ENCODE assay signal across 1 cellular context in genomic region chr12:109994262-109995175, GRCh38.
TF ChIP-seq lines count a peak whose summit lies in the region.

No MANE protein-coding gene starts in this region.

TF ChIP-seq in GM23338, 12 proteins besides CTCF, POLR2A, EP300 and RAD21 (continued from another document):
- TF ChIP-seq, protein P1, sequence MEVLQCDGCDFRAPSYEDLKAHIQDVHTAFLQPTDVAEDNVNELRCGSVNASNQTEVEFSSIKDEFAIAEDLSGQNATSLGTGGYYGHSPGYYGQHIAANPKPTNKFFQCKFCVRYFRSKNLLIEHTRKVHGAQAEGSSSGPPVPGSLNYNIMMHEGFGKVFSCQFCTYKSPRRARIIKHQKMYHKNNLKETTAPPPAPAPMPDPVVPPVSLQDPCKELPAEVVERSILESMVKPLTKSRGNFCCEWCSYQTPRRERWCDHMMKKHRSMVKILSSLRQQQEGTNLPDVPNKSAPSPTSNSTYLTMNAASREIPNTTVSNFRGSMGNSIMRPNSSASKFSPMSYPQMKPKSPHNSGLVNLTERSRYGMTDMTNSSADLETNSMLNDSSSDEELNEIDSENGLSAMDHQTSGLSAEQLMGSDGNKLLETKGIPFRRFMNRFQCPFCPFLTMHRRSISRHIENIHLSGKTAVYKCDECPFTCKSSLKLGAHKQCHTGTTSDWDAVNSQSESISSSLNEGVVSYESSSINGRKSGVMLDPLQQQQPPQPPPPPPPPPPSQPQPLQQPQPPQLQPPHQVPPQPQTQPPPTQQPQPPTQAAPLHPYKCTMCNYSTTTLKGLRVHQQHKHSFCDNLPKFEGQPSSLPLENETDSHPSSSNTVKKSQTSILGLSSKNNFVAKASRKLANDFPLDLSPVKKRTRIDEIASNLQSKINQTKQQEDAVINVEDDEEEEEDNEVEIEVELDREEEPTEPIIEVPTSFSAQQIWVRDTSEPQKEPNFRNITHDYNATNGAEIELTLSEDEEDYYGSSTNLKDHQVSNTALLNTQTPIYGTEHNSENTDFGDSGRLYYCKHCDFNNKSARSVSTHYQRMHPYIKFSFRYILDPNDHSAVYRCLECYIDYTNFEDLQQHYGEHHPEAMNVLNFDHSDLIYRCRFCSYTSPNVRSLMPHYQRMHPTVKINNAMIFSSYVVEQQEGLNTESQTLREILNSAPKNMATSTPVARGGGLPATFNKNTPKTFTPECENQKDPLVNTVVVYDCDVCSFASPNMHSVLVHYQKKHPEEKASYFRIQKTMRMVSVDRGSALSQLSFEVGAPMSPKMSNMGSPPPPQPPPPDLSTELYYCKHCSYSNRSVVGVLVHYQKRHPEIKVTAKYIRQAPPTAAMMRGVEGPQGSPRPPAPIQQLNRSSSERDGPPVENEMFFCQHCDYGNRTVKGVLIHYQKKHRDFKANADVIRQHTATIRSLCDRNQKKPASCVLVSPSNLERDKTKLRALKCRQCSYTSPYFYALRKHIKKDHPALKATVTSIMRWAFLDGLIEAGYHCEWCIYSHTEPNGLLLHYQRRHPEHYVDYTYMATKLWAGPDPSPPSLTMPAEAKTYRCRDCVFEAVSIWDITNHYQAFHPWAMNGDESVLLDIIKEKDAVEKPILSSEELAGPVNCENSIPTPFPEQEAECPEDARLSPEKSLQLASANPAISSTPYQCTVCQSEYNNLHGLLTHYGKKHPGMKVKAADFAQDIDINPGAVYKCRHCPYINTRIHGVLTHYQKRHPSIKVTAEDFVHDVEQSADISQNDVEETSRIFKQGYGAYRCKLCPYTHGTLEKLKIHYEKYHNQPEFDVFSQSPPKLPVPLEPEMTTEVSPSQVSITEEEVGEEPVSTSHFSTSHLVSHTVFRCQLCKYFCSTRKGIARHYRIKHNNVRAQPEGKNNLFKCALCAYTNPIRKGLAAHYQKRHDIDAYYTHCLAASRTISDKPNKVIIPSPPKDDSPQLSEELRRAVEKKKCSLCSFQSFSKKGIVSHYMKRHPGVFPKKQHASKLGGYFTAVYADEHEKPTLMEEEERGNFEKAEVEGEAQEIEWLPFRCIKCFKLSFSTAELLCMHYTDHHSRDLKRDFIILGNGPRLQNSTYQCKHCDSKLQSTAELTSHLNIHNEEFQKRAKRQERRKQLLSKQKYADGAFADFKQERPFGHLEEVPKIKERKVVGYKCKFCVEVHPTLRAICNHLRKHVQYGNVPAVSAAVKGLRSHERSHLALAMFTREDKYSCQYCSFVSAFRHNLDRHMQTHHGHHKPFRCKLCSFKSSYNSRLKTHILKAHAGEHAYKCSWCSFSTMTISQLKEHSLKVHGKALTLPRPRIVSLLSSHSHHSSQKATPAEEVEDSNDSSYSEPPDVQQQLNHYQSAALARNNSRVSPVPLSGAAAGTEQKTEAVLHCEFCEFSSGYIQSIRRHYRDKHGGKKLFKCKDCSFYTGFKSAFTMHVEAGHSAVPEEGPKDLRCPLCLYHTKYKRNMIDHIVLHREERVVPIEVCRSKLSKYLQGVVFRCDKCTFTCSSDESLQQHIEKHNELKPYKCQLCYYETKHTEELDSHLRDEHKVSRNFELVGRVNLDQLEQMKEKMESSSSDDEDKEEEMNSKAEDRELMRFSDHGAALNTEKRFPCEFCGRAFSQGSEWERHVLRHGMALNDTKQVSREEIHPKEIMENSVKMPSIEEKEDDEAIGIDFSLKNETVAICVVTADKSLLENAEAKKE (CRISPR knock-in tag; IDR thresholded peaks at IDR 0.05): no peak
- TF ChIP-seq ZNF331 (CRISPR knock-in tag; IDR thresholded peaks at IDR 0.05; ENCODE audit: low read depth): no peak
- TF ChIP-seq POLR2AphosphoS5 (IDR thresholded peaks at IDR 0.05; ENCODE audit: low read depth): no peak
- no peak for TF ChIP-seq STAT1 (IDR thresholded peaks at IDR 0.05; ENCODE audit: unreplicated experiment)
- TF ChIP-seq, protein P2, sequence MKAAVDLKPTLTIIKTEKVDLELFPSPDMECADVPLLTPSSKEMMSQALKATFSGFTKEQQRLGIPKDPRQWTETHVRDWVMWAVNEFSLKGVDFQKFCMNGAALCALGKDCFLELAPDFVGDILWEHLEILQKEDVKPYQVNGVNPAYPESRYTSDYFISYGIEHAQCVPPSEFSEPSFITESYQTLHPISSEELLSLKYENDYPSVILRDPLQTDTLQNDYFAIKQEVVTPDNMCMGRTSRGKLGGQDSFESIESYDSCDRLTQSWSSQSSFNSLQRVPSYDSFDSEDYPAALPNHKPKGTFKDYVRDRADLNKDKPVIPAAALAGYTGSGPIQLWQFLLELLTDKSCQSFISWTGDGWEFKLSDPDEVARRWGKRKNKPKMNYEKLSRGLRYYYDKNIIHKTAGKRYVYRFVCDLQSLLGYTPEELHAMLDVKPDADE (IDR thresholded peaks at IDR 0.05): no peak
- no peak for TF ChIP-seq EZH2 (IDR thresholded peaks at IDR 0.05; ENCODE audit: low read depth, unreplicated experiment)
- TF ChIP-seq NANOG (IDR thresholded peaks at IDR 0.05; ENCODE audit: borderline replicate concordance): no peak
